Comparison of ENCODE assay signal across 10 cellular contexts in the genomic region with DNA sequence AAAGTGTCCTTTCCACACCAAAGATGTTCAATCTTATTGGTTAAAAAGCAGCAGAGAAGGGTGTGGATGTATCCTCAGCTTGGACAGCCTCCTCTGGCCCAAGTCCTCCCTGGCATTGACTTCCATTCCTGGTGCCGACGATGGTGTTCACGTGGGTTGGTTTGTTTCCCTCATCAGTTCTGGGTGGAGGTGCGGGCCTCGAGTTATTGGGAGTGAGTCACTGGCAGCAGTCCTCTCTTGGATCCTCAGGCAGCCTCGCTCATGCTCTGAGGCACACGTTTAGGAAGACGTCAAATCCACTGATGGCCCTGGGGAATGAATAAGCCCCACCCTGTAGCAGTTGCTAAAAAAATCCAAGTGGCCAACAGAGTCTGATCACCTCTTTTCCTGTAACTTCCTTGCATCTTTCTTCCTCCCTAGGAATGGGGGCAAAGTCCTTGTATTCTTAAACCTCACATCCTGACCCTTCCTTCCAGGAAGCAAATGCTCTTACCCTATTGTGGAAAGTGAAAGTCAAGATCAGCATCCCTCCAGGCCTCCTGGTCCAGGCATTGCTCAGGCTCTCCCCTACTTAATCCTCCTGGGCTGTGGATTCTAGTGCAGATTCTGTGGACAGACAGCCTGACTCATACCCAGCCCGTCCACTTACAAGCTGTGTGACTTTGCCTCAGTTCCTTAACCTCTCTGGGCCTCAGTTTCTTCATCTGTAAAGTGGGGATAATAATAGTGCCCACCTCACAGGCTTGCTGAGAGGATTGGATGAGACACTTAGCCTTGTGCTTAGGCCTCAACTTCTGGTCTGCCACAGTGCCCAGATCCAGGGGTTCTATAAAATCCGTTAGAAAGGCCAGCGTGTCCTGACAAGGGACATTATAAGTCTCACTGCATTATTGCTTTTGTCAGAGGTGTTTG.
DNase-seq lines count a peak whose midpoint lies in the region; ATAC-seq and TF ChIP-seq lines count a peak whose summit lies in the region.
"Had no signal": no experiment of that assay in that cellular context is flagged by ENCODE, and none has a peak within 500 bp of the region (broad histone marks: within the 10 kb centered on the region; RNA-seq: fewer than 3 reads in every experiment).

No MANE protein-coding gene starts in this region.

- H2BK15ac ChIP-seq in mesenchymal stem cell (ENCODE audit: low read depth, poor library complexity, severe bottlenecking), result no peak overlapping the region

- no peak overlapping the region for H2BK12ac ChIP-seq in mesenchymal stem cell (ENCODE audit: low read length in 2 of 2)

- H3K36me3 ChIP-seq in HUES6 (ENCODE audit: control insufficient read depth, insufficient read depth, low read length), result 0 out of 2 replicates have a peak, but pooled peaks cover 4% of the 10 kb centered on the region
- H3K36me3 ChIP-seq in fibroblast of lung (ENCODE audit: control insufficient read depth, insufficient read depth, low read length), result no peaks in the 10 kb centered on the region
- H3K36me3 ChIP-seq in mesenchymal stem cell (ENCODE audit: control insufficient read depth in 1 of 2, insufficient read depth in 2 of 2, low read depth in 1 of 2, low read length in 2 of 2), result no peaks in the 10 kb centered on the region

- H3K4me3 ChIP-seq in HUES6 (ENCODE audit: low read depth, low read length) (peak overlapping the region; percentile 54; the same call in 1 of the 2 replicates), fibroblast of lung (replicated peaks in 1 of 4; ENCODE audit: control extremely low read depth in 1 of 4, insufficient read depth in 1 of 4, low read depth in 3 of 4, low read length in 4 of 4) (no peak overlapping the region), mesenchymal stem cell (ENCODE audit: insufficient read depth in 1 of 2, low read depth in 1 of 2, low read length in 2 of 2) (peak overlapping the region in 1 of 2 experiments; percentile 4)

- H3K4me2 ChIP-seq in fibroblast of lung (ENCODE audit: extremely low read depth, insufficient read depth, low read length) (peak overlapping the region; percentile 35), mesenchymal stem cell (ENCODE audit: low read length, poor library complexity, severe bottlenecking) (no peak overlapping the region)

- H3K27me3 ChIP-seq in HUES6 (ENCODE audit: control insufficient read depth, insufficient read depth, low read length) (no peaks in the 10 kb centered on the region), fibroblast of lung (ENCODE audit: control insufficient read depth, insufficient read depth, low read length) (peaks cover 4% of the 10 kb centered on the region), mesenchymal stem cell (ENCODE audit: control insufficient read depth in 1 of 2, insufficient read depth in 1 of 2, low read length in 2 of 2) (peaks cover 8 to 31% of the 10 kb centered on the region in 2 experiments)

- 86% methylated on average over 10 of the region's 11 CpGs for WGBS in mesenchymal stem cell

- H3K4ac ChIP-seq in mesenchymal stem cell (ENCODE audit: low read depth in 1 of 2, low read length in 2 of 2), result no peak overlapping the region

- H3K27me3 Mint-ChIP-seq in nephron progenitor cell (ENCODE audit: low read depth, poor library complexity), result peaks cover 21% of the 10 kb centered on the region

- ATAC-seq in HG03354 (IDR thresholded peaks at IDR 0.05; ENCODE audit: poor library complexity, severe bottlenecking, unreplicated experiment), result no peak

- no peak overlapping the region for H4K91ac ChIP-seq in mesenchymal stem cell (ENCODE audit: low read length)

- no peak overlapping the region for H2BK120ac ChIP-seq in mesenchymal stem cell (ENCODE audit: low read depth, low read length)

- peaks cover 68% of the 10 kb centered on the region for H3K4me1 Mint-ChIP-seq in nephron progenitor cell

- no peak overlapping the region for H2AK5ac ChIP-seq in mesenchymal stem cell (ENCODE audit: low read length, severe bottlenecking)

- no peaks in the 10 kb centered on the region for H3K36me3 Mint-ChIP-seq in nephron progenitor cell (ENCODE audit: low read depth)

- TF ChIP-seq CTCF in fibroblast of lung (conservative IDR thresholded peaks at IDR 0.05 in 1 of 2, IDR thresholded peaks at IDR 0.05 in 1 of 2; ENCODE audit: low read depth in 1 of 2, low read length in 2 of 2), result no peak
- TF ChIP-seq CTCF in nephron progenitor cell (IDR thresholded peaks at IDR 0.05), result no peak

- H3K9ac ChIP-seq in HUES6 (ENCODE audit: low read length) (peak overlapping the region; percentile 80), fibroblast of lung (ENCODE audit: insufficient read depth, low read length) (no peak overlapping the region), mesenchymal stem cell (ENCODE audit: low read length) (peak overlapping the region; percentile 64)

- H3K4me1 ChIP-seq in HUES6 (ENCODE audit: control insufficient read depth, insufficient read depth, low read length), result peaks cover 68% of the 10 kb centered on the region
- no peaks in the 10 kb centered on the region for H3K4me1 ChIP-seq in fibroblast of lung (ENCODE audit: control insufficient read depth, extremely low read depth, insufficient read depth, low read length)
- H3K4me1 ChIP-seq in mesenchymal stem cell (ENCODE audit: control insufficient read depth, insufficient read depth, low read depth, low read length), result no peaks in the 10 kb centered on the region

- no peak overlapping the region for H3K18ac ChIP-seq in mesenchymal stem cell (ENCODE audit: low read depth in 1 of 2, low read length in 2 of 2)

- no peaks in the 10 kb centered on the region for H3K9me3 ChIP-seq in HUES6 (ENCODE audit: control insufficient read depth, insufficient read depth, low read depth, low read length)
- no peaks in the 10 kb centered on the region for H3K9me3 ChIP-seq in fibroblast of lung (ENCODE audit: control insufficient read depth, insufficient read depth, low read depth, low read length)
- no peaks in the 10 kb centered on the region for H3K9me3 ChIP-seq in mesenchymal stem cell (ENCODE audit: control insufficient read depth, low read length)

- H3K79me2 ChIP-seq in fibroblast of lung (ENCODE audit: control insufficient read depth, insufficient read depth, low read length), result no peaks in the 10 kb centered on the region

- H3K14ac ChIP-seq in mesenchymal stem cell (ENCODE audit: low read length in 2 of 2), result no peak overlapping the region

- H4K20me1 ChIP-seq in fibroblast of lung (ENCODE audit: control insufficient read depth, extremely low read depth, insufficient read depth, low read length), result no peaks in the 10 kb centered on the region

- peak; percentile 70 for DNase-seq in A172 (ENCODE audit: low spot score)
- peak; percentile 31 to 60 for DNase-seq in fibroblast of lung (ENCODE audit: low read depth in 2 of 2)
- no peak for DNase-seq in mesenchymal stem cell
- DNase-seq in nephron progenitor cell, result no peak
- no peak for DNase-seq in 8988T
- no peak for DNase-seq in amniotic stem cell (lab: John Stamatoyannopoulos, UW)
- DNase-seq: NCI-H1436 treated with DMSO at 0.1 percent for 48 hours had no signal

- H3K27ac Mint-ChIP-seq in nephron progenitor cell, result no peak overlapping the region
- H3K27ac Mint-ChIP-seq: stimulated activated naive CD8-positive, alpha-beta T cell treated with anti-CD3 and anti-CD28 coated beads, Interleukin-15, Interleukin-2, amounts not matched to agents 100 ng/mL and 50 ng/mL, for 24 hours had no signal

- peaks cover 3% of the 10 kb centered on the region for H3K9me3 Mint-ChIP-seq in nephron progenitor cell
- H3K9me3 Mint-ChIP-seq: stimulated activated naive CD8-positive, alpha-beta T cell treated with anti-CD3 and anti-CD28 coated beads, Interleukin-15, Interleukin-2, amounts not matched to agents 100 ng/mL and 50 ng/mL, for 24 hours had no signal

- H3K27ac ChIP-seq in HUES6 (ENCODE audit: low read depth, low read length) (peak overlapping the region; percentile 93), fibroblast of lung (ENCODE audit: insufficient read depth, low read length) (no peak overlapping the region), mesenchymal stem cell (ENCODE audit: low read length, poor library complexity, severe bottlenecking) (no peak overlapping the region)

- no peak overlapping the region for H3K4me3 Mint-ChIP-seq in nephron progenitor cell
- H3K4me3 Mint-ChIP-seq: stimulated activated naive CD8-positive, alpha-beta T cell treated with anti-CD3 and anti-CD28 coated beads, Interleukin-15, Interleukin-2, amounts not matched to agents 100 ng/mL and 50 ng/mL, for 24 hours had no signal

- H2BK5ac ChIP-seq in mesenchymal stem cell (ENCODE audit: low read depth, low read length, poor library complexity, severe bottlenecking), result no peak overlapping the region

- no peaks in the 10 kb centered on the region for H3K79me1 ChIP-seq in mesenchymal stem cell (replicated peaks; ENCODE audit: low read length, poor library complexity, severe bottlenecking)

- peak overlapping the region; percentile 37 for H2AFZ ChIP-seq in fibroblast of lung (ENCODE audit: low read length)
- H2AFZ ChIP-seq in mesenchymal stem cell (ENCODE audit: low read depth, low read length), result no peak overlapping the region

- H4K8ac ChIP-seq in mesenchymal stem cell (ENCODE audit: low read length), result no peak overlapping the region

- H3K23ac ChIP-seq in mesenchymal stem cell (ENCODE audit: low read length in 2 of 2), result no peak overlapping the region

Comparison
In these comparisons a context has a peak if more than half of its experiments do, and no peak if none do; other contexts are left out.
1. DNase-seq: peak in A172 (single experiment) and fibroblast of lung (2 of 2); none in mesenchymal stem cell (single experiment), nephron progenitor cell (single experiment), 8988T (single experiment) and amniotic stem cell (single experiment).